ENCODE assay signal across 8 cellular contexts in the genomic region with DNA sequence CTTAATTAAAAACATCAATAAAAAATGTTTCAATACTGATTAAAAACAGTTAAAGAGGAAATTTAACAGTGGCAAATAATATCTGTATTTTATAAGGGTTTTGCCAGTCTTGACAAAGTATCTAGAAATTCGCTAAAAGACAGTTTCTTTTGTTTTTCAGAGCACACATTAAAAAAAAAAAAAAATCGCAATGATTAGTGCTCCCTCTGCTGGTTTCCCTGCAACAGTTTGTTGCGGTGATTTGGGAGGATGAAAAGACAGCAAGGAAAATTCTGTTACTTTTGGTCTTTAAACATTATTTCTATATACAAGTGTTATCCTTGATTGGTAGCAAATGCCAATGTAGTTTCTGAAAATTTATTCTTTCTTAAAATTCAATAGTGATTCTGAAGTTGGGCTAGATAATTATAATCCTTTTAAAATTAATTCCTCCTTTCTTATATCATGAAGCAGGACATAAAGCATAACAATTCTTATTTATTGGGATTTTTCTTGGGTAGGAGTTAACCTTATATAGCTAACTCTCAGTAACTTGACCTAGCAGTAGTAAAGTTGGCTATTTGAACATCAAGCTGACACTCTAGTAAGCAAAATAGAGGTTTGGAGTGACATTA. TPM values are rescaled to one million over a fixed set of nuclear protein-coding genes. Genes with fewer than 3 reads are reported as not detected.
DNase-seq lines count a peak whose midpoint lies in the region; ATAC-seq, FAIRE-seq and TF ChIP-seq lines count a peak whose summit lies in the region.

No MANE protein-coding gene starts in this region.

- H3K27me3 ChIP-seq in Karpas-422 (ENCODE audit: low read length), result no peaks in the 10 kb centered on the region
- H3K27me3 ChIP-seq in kidney epithelial cell (ENCODE audit: control insufficient read depth, insufficient read depth, low read length), result no peaks in the 10 kb centered on the region

- H3K27me3 Mint-ChIP-seq in WTC11 (ENCODE audit: low read depth), result no peaks in the 10 kb centered on the region

- H3K4me3 Mint-ChIP-seq in WTC11, result no peak overlapping the region

- POLR2A ChIA-PET in WTC11 (lab: Charles Lee), result interaction anchor here (0.5 kb wide), 1 partner anchor 174 kb away, joined by 3 read pairs; no protein-coding TSS in a partner anchor

- H2AFZ ChIP-seq in Karpas-422 (ENCODE audit: low read length), result no peak overlapping the region

- H3K27ac ChIP-seq in Karpas-422 (ENCODE audit: low read length), result no peak overlapping the region

- DNase-seq in COLO829 (ENCODE audit: low spot score) (peak; percentile 34), Karpas-422 (peak; percentile 61), WTC11 (ENCODE audit: low spot score) (no peak), kidney epithelial cell (ENCODE audit: low read depth) (no peak), GM19238 (ENCODE audit: insufficient read length, low spot score) (no peak), GM12892 (ENCODE audit: insufficient read length) (no peak), HuH-7.5 (ENCODE audit: low spot score) (no peak)

- no peaks in the 10 kb centered on the region for H3K9me3 Mint-ChIP-seq in WTC11

- H4K20me1 ChIP-seq in Karpas-422 (ENCODE audit: insufficient read depth, low read depth, low read length), result no peaks in the 10 kb centered on the region

- TF ChIP-seq POLR2A in GM12892 (IDR thresholded peaks at IDR 0.05; ENCODE audit: low read depth, low read length), result no peak

- peak overlapping the region; percentile 32 for H3K4me2 ChIP-seq in Karpas-422 (ENCODE audit: low read depth, low read length, poor library complexity, severe bottlenecking)

- H3K36me3 ChIP-seq in Karpas-422 (ENCODE audit: insufficient read depth, low read length) (no peaks in the 10 kb centered on the region), kidney epithelial cell (ENCODE audit: control insufficient read depth, insufficient read depth, low read length) (no peaks in the 10 kb centered on the region)

- no peak for ATAC-seq in WTC11
- ATAC-seq in HG03378 (IDR thresholded peaks at IDR 0.05; ENCODE audit: unreplicated experiment), result no peak

- H3K36me3 Mint-ChIP-seq in WTC11, result no peaks in the 10 kb centered on the region

- TF ChIP-seq CTCF in WTC11 (IDR thresholded peaks at IDR 0.05) (peak; percentile 60), kidney epithelial cell (IDR thresholded peaks at IDR 0.05; ENCODE audit: insufficient read depth, low read length, poor library complexity, severe bottlenecking) (peak; percentile 77)

- H3K79me2 ChIP-seq in Karpas-422 (ENCODE audit: low read length), result no peaks in the 10 kb centered on the region

- no peaks in the 10 kb centered on the region for H3K4me1 ChIP-seq in Karpas-422 (ENCODE audit: low read length)

- CTCF ChIA-PET in WTC11 (lab: Charles Lee), result interaction anchor here (1.2 kb wide), 1 partner anchor 21 kb away, joined by 6 read pairs; no protein-coding TSS in a partner anchor

- peaks cover 40% of the 10 kb centered on the region for H3K4me1 Mint-ChIP-seq in WTC11

- H3K9me2 ChIP-seq in Karpas-422 (replicated peaks; ENCODE audit: insufficient read depth, low read length), result no peaks in the 10 kb centered on the region

- no peak overlapping the region for H3K9ac ChIP-seq in Karpas-422 (ENCODE audit: low read length)

- FAIRE-seq in GM12892 (lab: Jason Lieb, UNC), result no peak

- no peaks in the 10 kb centered on the region for H3K9me3 ChIP-seq in Karpas-422 (ENCODE audit: low read length)

- no peak overlapping the region for H3K27ac Mint-ChIP-seq in WTC11

- H3K4me3 ChIP-seq in Karpas-422 (ENCODE audit: low read length) (no peak overlapping the region), kidney epithelial cell (ENCODE audit: low read depth, low read length) (no peak overlapping the region)

TF ChIP-seq in WTC11, 78 proteins besides CTCF, POLR2A, EP300 and RAD21 (continues in another document):
- TF ChIP-seq ZNF232 (CRISPR knock-in tag; IDR thresholded peaks at IDR 0.05) (no peak), ATF2 (CRISPR knock-in tag; IDR thresholded peaks at IDR 0.05; ENCODE audit: borderline replicate concordance, low read depth) (no peak), RORB (CRISPR knock-in tag; IDR thresholded peaks at IDR 0.05) (no peak), NR2C2 (CRISPR knock-in tag; IDR thresholded peaks at IDR 0.05) (no peak)
- TF ChIP-seq, protein P1, sequence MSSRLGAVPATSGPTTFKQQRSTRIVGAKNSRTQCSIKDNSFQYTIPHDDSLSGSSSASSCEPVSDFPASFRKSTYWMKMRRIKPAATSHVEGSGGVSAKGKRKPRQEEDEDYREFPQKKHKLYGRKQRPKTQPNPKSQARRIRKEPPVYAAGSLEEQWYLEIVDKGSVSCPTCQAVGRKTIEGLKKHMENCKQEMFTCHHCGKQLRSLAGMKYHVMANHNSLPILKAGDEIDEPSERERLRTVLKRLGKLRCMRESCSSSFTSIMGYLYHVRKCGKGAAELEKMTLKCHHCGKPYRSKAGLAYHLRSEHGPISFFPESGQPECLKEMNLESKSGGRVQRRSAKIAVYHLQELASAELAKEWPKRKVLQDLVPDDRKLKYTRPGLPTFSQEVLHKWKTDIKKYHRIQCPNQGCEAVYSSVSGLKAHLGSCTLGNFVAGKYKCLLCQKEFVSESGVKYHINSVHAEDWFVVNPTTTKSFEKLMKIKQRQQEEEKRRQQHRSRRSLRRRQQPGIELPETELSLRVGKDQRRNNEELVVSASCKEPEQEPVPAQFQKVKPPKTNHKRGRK (CRISPR knock-in tag; IDR thresholded peaks at IDR 0.05; ENCODE audit: borderline replicate concordance), result no peak
- TF ChIP-seq, protein P2, sequence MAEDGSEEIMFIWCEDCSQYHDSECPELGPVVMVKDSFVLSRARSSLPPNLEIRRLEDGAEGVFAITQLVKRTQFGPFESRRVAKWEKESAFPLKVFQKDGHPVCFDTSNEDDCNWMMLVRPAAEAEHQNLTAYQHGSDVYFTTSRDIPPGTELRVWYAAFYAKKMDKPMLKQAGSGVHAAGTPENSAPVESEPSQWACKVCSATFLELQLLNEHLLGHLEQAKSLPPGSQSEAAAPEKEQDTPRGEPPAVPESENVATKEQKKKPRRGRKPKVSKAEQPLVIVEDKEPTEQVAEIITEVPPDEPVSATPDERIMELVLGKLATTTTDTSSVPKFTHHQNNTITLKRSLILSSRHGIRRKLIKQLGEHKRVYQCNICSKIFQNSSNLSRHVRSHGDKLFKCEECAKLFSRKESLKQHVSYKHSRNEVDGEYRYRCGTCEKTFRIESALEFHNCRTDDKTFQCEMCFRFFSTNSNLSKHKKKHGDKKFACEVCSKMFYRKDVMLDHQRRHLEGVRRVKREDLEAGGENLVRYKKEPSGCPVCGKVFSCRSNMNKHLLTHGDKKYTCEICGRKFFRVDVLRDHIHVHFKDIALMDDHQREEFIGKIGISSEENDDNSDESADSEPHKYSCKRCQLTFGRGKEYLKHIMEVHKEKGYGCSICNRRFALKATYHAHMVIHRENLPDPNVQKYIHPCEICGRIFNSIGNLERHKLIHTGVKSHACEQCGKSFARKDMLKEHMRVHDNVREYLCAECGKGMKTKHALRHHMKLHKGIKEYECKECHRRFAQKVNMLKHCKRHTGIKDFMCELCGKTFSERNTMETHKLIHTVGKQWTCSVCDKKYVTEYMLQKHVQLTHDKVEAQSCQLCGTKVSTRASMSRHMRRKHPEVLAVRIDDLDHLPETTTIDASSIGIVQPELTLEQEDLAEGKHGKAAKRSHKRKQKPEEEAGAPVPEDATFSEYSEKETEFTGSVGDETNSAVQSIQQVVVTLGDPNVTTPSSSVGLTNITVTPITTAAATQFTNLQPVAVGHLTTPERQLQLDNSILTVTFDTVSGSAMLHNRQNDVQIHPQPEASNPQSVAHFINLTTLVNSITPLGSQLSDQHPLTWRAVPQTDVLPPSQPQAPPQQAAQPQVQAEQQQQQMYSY (CRISPR knock-in tag; IDR thresholded peaks at IDR 0.05), result no peak
- TF ChIP-seq, protein P3, sequence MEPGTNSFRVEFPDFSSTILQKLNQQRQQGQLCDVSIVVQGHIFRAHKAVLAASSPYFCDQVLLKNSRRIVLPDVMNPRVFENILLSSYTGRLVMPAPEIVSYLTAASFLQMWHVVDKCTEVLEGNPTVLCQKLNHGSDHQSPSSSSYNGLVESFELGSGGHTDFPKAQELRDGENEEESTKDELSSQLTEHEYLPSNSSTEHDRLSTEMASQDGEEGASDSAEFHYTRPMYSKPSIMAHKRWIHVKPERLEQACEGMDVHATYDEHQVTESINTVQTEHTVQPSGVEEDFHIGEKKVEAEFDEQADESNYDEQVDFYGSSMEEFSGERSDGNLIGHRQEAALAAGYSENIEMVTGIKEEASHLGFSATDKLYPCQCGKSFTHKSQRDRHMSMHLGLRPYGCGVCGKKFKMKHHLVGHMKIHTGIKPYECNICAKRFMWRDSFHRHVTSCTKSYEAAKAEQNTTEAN (CRISPR knock-in tag; IDR thresholded peaks at IDR 0.05), result no peak

RNA-seq across cellular contexts. Expression of gene SPRY2, which starts 23.1 kb away (rescaled TPM):
- not detected in 2 replicates for total RNA-seq in Karpas-422 (2014; rRNA removed; shearing (Covaris generic); ENCODE audit: low replicate concordance)
- total RNA-seq in WTC11 (2021) (44.3 to 63.2 TPM (median 47.4 TPM) in 3 replicates), kidney epithelial cell (18.1 and 20.9 TPM in 2 replicates)
- polyA plus RNA-seq in GM12892 (2012; ENCODE audit: missing spikeins), result 0.38 TPM

Comparison
In these comparisons a context has a peak if more than half of its experiments do, and no peak if none do; other contexts are left out.
1. DNase-seq: peak in COLO829 (single experiment) and Karpas-422 (single experiment); none in WTC11 (single experiment), kidney epithelial cell (single experiment), GM19238 (single experiment), GM12892 (single experiment) and HuH-7.5 (single experiment).
2. RNA of gene SPRY2, which starts 23.1 kb away (total RNA-seq): 44.3 to 63.2 TPM in WTC11 and 18.1 to 20.9 TPM in kidney epithelial cell; not detected in Karpas-422; every median in the first group is over 10 times any median in the second.